In genomic region chr1:204307334-204307883, GRCh38 we compare ENCODE assay signal across 8 cellular contexts. TPM values are rescaled to one million over a fixed set of nuclear protein-coding genes. Genes with fewer than 3 reads are reported as not detected.
DNase-seq lines count a peak whose midpoint lies in the region; ATAC-seq, FAIRE-seq and TF ChIP-seq lines count a peak whose summit lies in the region.

No MANE protein-coding gene starts in this region.

- H3K4me3 Mint-ChIP-seq in progenitor cell of endocrine pancreas (ENCODE audit: low read depth) = peak overlapping the region; percentile 45

- H3K4me1 Mint-ChIP-seq in progenitor cell of endocrine pancreas (ENCODE audit: low read depth) = peaks cover 16% of the 10 kb centered on the region

- peaks cover 10% of the 10 kb centered on the region for H3K4me1 ChIP-seq in foreskin keratinocyte

- no peaks in the 10 kb centered on the region for H3K9me3 Mint-ChIP-seq in progenitor cell of endocrine pancreas (ENCODE audit: low read depth)

- peak; percentile 27 for TF ChIP-seq CTCF in foreskin keratinocyte (conservative IDR thresholded peaks at IDR 0.05)
- no peak for TF ChIP-seq CTCF in progenitor cell of endocrine pancreas (IDR thresholded peaks at IDR 0.05; ENCODE audit: unreplicated experiment)

- no peak overlapping the region for H3K27ac Mint-ChIP-seq in progenitor cell of endocrine pancreas

- H3K27me3 ChIP-seq in foreskin keratinocyte = no peaks in the 10 kb centered on the region

- H3K36me3 Mint-ChIP-seq in progenitor cell of endocrine pancreas (ENCODE audit: insufficient read depth) = no peaks in the 10 kb centered on the region

- no peak for FAIRE-seq in urothelium cell line (lab: Jason Lieb, UNC)

- peaks cover 3% of the 10 kb centered on the region for H3K27me3 Mint-ChIP-seq in progenitor cell of endocrine pancreas

- ATAC-seq in foreskin keratinocyte (no peak), GM21825 (IDR thresholded peaks at IDR 0.05; ENCODE audit: unreplicated experiment) (no peak)

- DNase-seq in ELR (ENCODE audit: low read depth) (peak; percentile 34), NCI-H446 (lab: John Stamatoyannopoulos, UW) (peak; percentile 59 to 63), foreskin keratinocyte (no peak), progenitor cell of endocrine pancreas (ENCODE audit: low spot score, unreplicated experiment) (no peak), H4 (ENCODE audit: low spot score) (no peak), cortex of kidney (lab: John Stamatoyannopoulos, UW) (no peak), urothelium cell line (ENCODE audit: low spot score) (no peak)

- H3K27ac ChIP-seq in foreskin keratinocyte = no peak overlapping the region

RNA-seq across cellular contexts. Expression of gene PLEKHA6, which starts 52.3 kb away (rescaled TPM):
- total RNA-seq in foreskin keratinocyte (4.4 and 6.0 TPM in 2 replicates), progenitor cell of endocrine pancreas (66.9 and 71.5 TPM in 2 replicates)
- 2.0 and 2.4 TPM in 2 replicates for polyA plus RNA-seq in foreskin keratinocyte
- 1.2 and 3.4 TPM in 2 replicates for total RNA-seq in H4 (2014; rRNA removed; shearing (Covaris generic))

Comparison
In these comparisons a context has a peak if more than half of its experiments do, and no peak if none do; other contexts are left out.
1. DNase-seq: peak in ELR (single experiment) and NCI-H446 (2 of 2); none in foreskin keratinocyte (0 of 2), progenitor cell of endocrine pancreas (single experiment), H4 (single experiment), cortex of kidney (single experiment) and urothelium cell line (single experiment).